ENCODE assay signal across 24 cellular contexts in genomic region chr2:5933669-5934068, GRCh38.
DNase-seq lines count a peak whose midpoint lies in the region; ATAC-seq, FAIRE-seq and TF ChIP-seq lines count a peak whose summit lies in the region.
"Had no signal": no experiment of that assay in that cellular context is flagged by ENCODE, and none has a peak within 500 bp of the region (broad histone marks: within the 10 kb centered on the region; RNA-seq: fewer than 3 reads in every experiment).

No MANE protein-coding gene starts in this region.

- no peak overlapping the region for H3K4me2 ChIP-seq in HepG2 (ENCODE audit: low read depth, low read length)

- no peak for ATAC-seq in HepG2
- no peak for ATAC-seq in right lobe of liver
- no peak for ATAC-seq in naive thymus-derived CD8-positive, alpha-beta T cell
- ATAC-seq: HCT116 had no signal

- TF ChIP-seq RAD21 in HepG2 (CRISPR knock-in tag; IDR thresholded peaks at IDR 0.05), result no peak

- peaks cover 6 to 38% (median 15%) of the 10 kb centered on the region in 9 donors for H3K9me3 Mint-ChIP-seq in naive thymus-derived CD8-positive, alpha-beta T cell

- H3K27me3 ChIP-seq in HepG2 (ENCODE audit: control insufficient read depth in 1 of 2, insufficient read depth in 2 of 2, low read length in 2 of 2) (no peaks in the 10 kb centered on the region), right lobe of liver (no peaks in the 10 kb centered on the region), stomach (no peaks in the 10 kb centered on the region)
- H3K27me3 ChIP-seq: Peyer's patch, SJSA1 had no signal

- no peak overlapping the region for H3K27ac Mint-ChIP-seq in naive thymus-derived CD8-positive, alpha-beta T cell
- H3K27ac Mint-ChIP-seq: B cell, IgD-negative memory B cell had no signal

- no peaks in the 10 kb centered on the region for H3K4me1 Mint-ChIP-seq in naive thymus-derived CD8-positive, alpha-beta T cell
- H3K4me1 Mint-ChIP-seq: B cell, CD14-positive monocyte had no signal

- H3K27ac ChIP-seq in HepG2 (ENCODE audit: extremely low read length, insufficient read depth, low read length) (no peak overlapping the region), right lobe of liver (no peak overlapping the region), stomach (peak overlapping the region in 2 of 5 donors; percentile 74 to 78)
- H3K27ac ChIP-seq: Peyer's patch, SJSA1 had no signal

- no peak for TF ChIP-seq POLR2A in HepG2 (IDR thresholded peaks at IDR 0.05; ENCODE audit: insufficient read depth in 1 of 2, low read depth in 2 of 2, low read length in 2 of 2)
- TF ChIP-seq POLR2A in right lobe of liver (IDR thresholded peaks at IDR 0.05), result no peak
- no peak for TF ChIP-seq POLR2A in stomach (IDR thresholded peaks at IDR 0.05)

- H3K79me2 ChIP-seq in HepG2 (ENCODE audit: insufficient read depth, low read length), result no peaks in the 10 kb centered on the region

- no peaks in the 10 kb centered on the region for H4K20me1 ChIP-seq in HepG2 (ENCODE audit: insufficient read depth, low read length)

- no TSS peak for BruUV-seq in HepG2 (replicated peaks; lab: Mats Ljungman, UMichigan)

- peaks cover 0 to 11% (median 0%) of the 10 kb centered on the region in 5 donors for H3K27me3 Mint-ChIP-seq in naive thymus-derived CD8-positive, alpha-beta T cell
- H3K27me3 Mint-ChIP-seq: B cell had no signal

- no peak for TF ChIP-seq CTCF in HepG2 (CRISPR knock-in tag; IDR thresholded peaks at IDR 0.05)
- no peak for TF ChIP-seq CTCF in right lobe of liver (IDR thresholded peaks at IDR 0.05)
- no peak for TF ChIP-seq CTCF in stomach (IDR thresholded peaks at IDR 0.05)

- H3K4me3 Mint-ChIP-seq in naive thymus-derived CD8-positive, alpha-beta T cell, result no peak overlapping the region
- H3K4me3 Mint-ChIP-seq: B cell, CD14-positive monocyte, IgD-negative memory B cell had no signal

- no peak for FAIRE-seq in HepG2 (lab: Jason Lieb, UNC)
- FAIRE-seq: D721Med, H1 had no signal

- no peak overlapping the region for H3K9ac ChIP-seq in HepG2 (ENCODE audit: insufficient read depth, low read depth, low read length)

- WGBS in HepG2 (ENCODE audit: low lambda C conversion rate), result 34% methylated on average over 2 of the region's 4 CpGs
- WGBS in right lobe of liver (ENCODE audit: insufficient coverage, low coverage, low lambda C conversion rate, missing lambda C conversion rate), result 33% methylated on average over 2 of the region's 4 CpGs
- WGBS in stomach, 5 donors, result 64 to 89% (median 72%) methylated on average over 4 of the region's 4 CpGs

- POLR2A ChIA-PET in HepG2 (lab: Yijun Ruan, JAX), result no interaction called here
- POLR2A ChIA-PET in naive thymus-derived CD8-positive, alpha-beta T cell (lab: Charles Lee), result no interaction called here

- TF ChIP-seq EP300 in HepG2 (IDR thresholded peaks at IDR 0.05; ENCODE audit: low read depth in 2 of 2, low read length in 2 of 2), result no peak
- TF ChIP-seq EP300 in HepG2 (CRISPR knock-in tag; IDR thresholded peaks at IDR 0.05; ENCODE audit: borderline replicate concordance), result no peak
- no peak for TF ChIP-seq EP300 in stomach (IDR thresholded peaks at IDR 0.05)

- DNase-seq in HepG2 (ENCODE audit: low spot score) (no peak), right lobe of liver (no peak), medulla oblongata (ENCODE audit: extremely low spot score) (peak; percentile 46), stomach (no peak), ACHN (no peak)
- DNase-seq in naive thymus-derived CD8-positive, alpha-beta T cell, result no peak
- no peak for DNase-seq in stimulated activated CD4-positive, alpha-beta T cell treated with anti-CD3 and anti-CD28 coated beads, Interleukin-1b, Interleukin-23, amount 100 ng/mL, for 48 hours
- DNase-seq: 8988T, DMS53, GDM1, MV-4-11, NCI-H1417, NCI-H1694 treated with DMSO at 0.1 percent for 48 hours, NCI-H2081 treated with DMSO at 0.1 percent for 48 hours, NCI-H2171 treated with DMSO at 0.1 percent for 48 hours, NCI-H524 treated with DMSO at 0.1 percent for 48 hours, Peyer's patch had no signal

- H3K36me3 ChIP-seq in HepG2 (replicated peaks in 1 of 2; ENCODE audit: control insufficient read depth in 1 of 2, insufficient read depth in 2 of 2, low read length in 2 of 2), result no peaks in the 10 kb centered on the region
- H3K36me3 ChIP-seq in right lobe of liver, result no peaks in the 10 kb centered on the region
- no peaks in the 10 kb centered on the region for H3K36me3 ChIP-seq in stomach
- H3K36me3 ChIP-seq: Peyer's patch, SJSA1 had no signal

- peaks cover 0 to 5% (median 0%) of the 10 kb centered on the region in 3 donors for H3K36me3 Mint-ChIP-seq in naive thymus-derived CD8-positive, alpha-beta T cell
- H3K36me3 Mint-ChIP-seq: CD14-positive monocyte, IgD-negative memory B cell had no signal

- in situ Hi-C loops in HepG2 (cut with HindIII; ENCODE audit: extremely low pct_ligation_motif_present, low pct_unique_long_range_greater_than_20kb), result no loop called here
- in situ Hi-C loops in ACHN (cut with HindIII; ENCODE audit: low pct_ligation_motif_present, low pct_unique_long_range_greater_than_20kb, low sequenced_read_pairs), result no loop called here

- CTCF ChIA-PET in HepG2 (lab: Yijun Ruan, JAX; ENCODE audit: low intra/inter-chr PET ratio, low total read pairs), result no interaction called here

- no peak overlapping the region for H3K4me3 ChIP-seq in HepG2 (replicated peaks in 1 of 3; ENCODE audit: insufficient read depth in 1 of 3, low read depth in 2 of 3, low read length in 3 of 3)
- no peak overlapping the region for H3K4me3 ChIP-seq in right lobe of liver
- H3K4me3 ChIP-seq in stomach, result peak overlapping the region; percentile 34 to 45 (median 40)
- H3K4me3 ChIP-seq: Peyer's patch, SJSA1 had no signal

- intact Hi-C loops in HepG2 (cut with micrococcal nuclease; ENCODE audit: unreplicated experiment) (no loop called here), right lobe of liver (cut with DNase I) (no loop called here), stomach (cut with DNase I; ENCODE audit: low total_unique reads) (no loop called here)

- peaks cover 8% of the 10 kb centered on the region for H3K4me1 ChIP-seq in HepG2 (ENCODE audit: insufficient read depth, low read length)
- no peaks in the 10 kb centered on the region for H3K4me1 ChIP-seq in right lobe of liver
- peaks cover 4 to 27% (median 19%) of the 10 kb centered on the region in 4 donors for H3K4me1 ChIP-seq in stomach
- H3K4me1 ChIP-seq: Peyer's patch, SJSA1 had no signal

- H3K9me3 ChIP-seq in HepG2 (ENCODE audit: low read length) (peaks cover 8% of the 10 kb centered on the region; the same call in 1 of the 2 replicates), right lobe of liver (no peaks in the 10 kb centered on the region), stomach (peaks cover 0 to 10% (median 4%) of the 10 kb centered on the region in 4 donors)

- H2AFZ ChIP-seq in HepG2 (ENCODE audit: low read length), result no peak overlapping the region

TF ChIP-seq in HepG2, 621 proteins besides CTCF, POLR2A, EP300 and RAD21:
- TF ChIP-seq PCBP1 (IDR thresholded peaks at IDR 0.05; ENCODE audit: borderline replicate concordance, low read depth, low read length), result no peak
- TF ChIP-seq CREB1 (IDR thresholded peaks at IDR 0.05), result 0 out of 2 replicates have a peak, but pooled peaks have one; percentile 4
- no peak for TF ChIP-seq CREB1 (CRISPR knock-in tag; IDR thresholded peaks at IDR 0.05)

Comparison
In these comparisons a context has a peak if more than half of its experiments do, and no peak if none do; other contexts are left out.
1. H3K4me3 ChIP-seq: peak in stomach (4 of 4); none in HepG2 (0 of 3) and right lobe of liver (0 of 3).